10 cellular contexts compared by ENCODE assay signal in the genomic region with DNA sequence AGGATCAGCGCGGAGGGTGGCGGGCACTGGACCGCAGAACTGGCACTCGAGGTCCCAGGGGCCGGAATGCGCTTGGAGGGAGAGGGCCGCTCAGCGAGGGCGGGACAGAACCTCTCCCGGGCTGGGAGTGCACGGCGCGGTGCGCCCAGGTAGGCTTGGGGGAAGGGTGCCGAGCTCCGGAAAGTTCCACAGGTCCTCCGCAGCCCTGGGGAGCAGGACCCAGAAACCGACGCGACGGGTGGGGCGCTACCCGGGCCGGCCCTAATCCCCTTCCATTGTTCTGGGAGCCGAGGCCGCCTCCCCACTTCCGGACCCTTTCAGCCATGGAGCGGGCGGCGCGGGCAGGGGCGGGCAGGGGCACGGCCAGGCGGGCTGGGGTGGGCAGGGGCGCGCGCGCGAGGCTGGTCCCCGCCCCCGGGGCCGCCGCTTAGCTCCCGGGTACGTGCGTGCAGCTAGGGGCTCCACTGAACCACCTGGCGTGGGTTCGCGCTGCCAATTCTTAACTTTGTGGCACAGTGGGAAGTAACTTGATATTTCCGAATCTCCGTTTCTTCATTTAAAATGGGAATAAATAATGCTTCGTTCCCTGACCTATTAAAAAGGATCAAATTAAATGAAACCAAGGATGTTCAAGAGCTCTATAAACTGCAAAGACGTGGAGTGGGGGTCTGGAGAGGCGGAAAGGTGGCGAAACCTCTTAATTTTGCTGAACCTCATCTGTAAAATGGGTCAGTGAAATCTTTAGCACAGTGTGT. TPM values are rescaled to one million over a fixed set of nuclear protein-coding genes. Genes with fewer than 3 reads are reported as not detected.
A peak's percentile ranks its signal among the peaks of the same experiment; 100 is the strongest.
DNase-seq lines count a peak whose midpoint lies in the region; ATAC-seq and TF ChIP-seq lines count a peak whose summit lies in the region.
"Had no signal": no experiment of that assay in that cellular context is flagged by ENCODE, and none has a peak within 500 bp of the region (broad histone marks: within the 10 kb centered on the region; RNA-seq: fewer than 3 reads in every experiment).

No MANE protein-coding gene starts in this region.

- H3K23ac ChIP-seq in trophoblast cell (ENCODE audit: low read length): no peak overlapping the region

- H3K36me3 Mint-ChIP-seq in Calu3 (ENCODE audit: insufficient read depth, unreplicated experiment): no peaks in the 10 kb centered on the region
- H3K36me3 Mint-ChIP-seq in glutamatergic neuron (ENCODE audit: unreplicated experiment): peaks cover 11% of the 10 kb centered on the region

- no peak overlapping the region for H3K9ac ChIP-seq in trophoblast cell (ENCODE audit: low read length)

- H3K4me1 Mint-ChIP-seq in Calu3 (ENCODE audit: low read depth, unreplicated experiment): peaks cover 8% of the 10 kb centered on the region
- H3K4me1 Mint-ChIP-seq in glutamatergic neuron (ENCODE audit: low read depth, unreplicated experiment): no peaks in the 10 kb centered on the region

- H3K14ac ChIP-seq in trophoblast cell (ENCODE audit: low read length): no peak overlapping the region

- H3K27ac ChIP-seq in Peyer's patch (no peak overlapping the region), trophoblast cell (ENCODE audit: low read depth, low read length) (no peak overlapping the region)

- peak overlapping the region; percentile 39 for H4K8ac ChIP-seq in trophoblast cell (ENCODE audit: low read depth, low read length)

- DNase-seq in Calu3: no peak
- DNase-seq in Peyer's patch: no peak
- no peak for DNase-seq in glutamatergic neuron
- no peak for DNase-seq in trophoblast cell
- no peak for DNase-seq in effector CD4-positive, alpha-beta T cell
- no peak for DNase-seq in HT-29 (ENCODE audit: low spot score)
- DNase-seq in NCI-H2196 (lab: John Stamatoyannopoulos, UW; ENCODE audit: unreplicated experiment): no peak

- H3K9me3 Mint-ChIP-seq in Calu3 (ENCODE audit: low read depth, unreplicated experiment) (no peaks in the 10 kb centered on the region), glutamatergic neuron (ENCODE audit: unreplicated experiment) (peaks cover 4% of the 10 kb centered on the region)

- CTCF ChIA-PET in Calu3 (lab: Charles Lee): interaction anchor here (0.9 to 1.7 kb wide), 3 partner anchors 13 to 60 kb away, joined by 3 to 7 read pairs (median 4); no protein-coding TSS in a partner anchor

- peak overlapping the region; percentile 67 for H2AFZ ChIP-seq in trophoblast cell (ENCODE audit: insufficient read depth, low read length, poor library complexity)

- H3K4me1 ChIP-seq in Peyer's patch (peaks cover 0 to 8% (median 0%) of the 10 kb centered on the region in 4 donors), trophoblast cell (ENCODE audit: control insufficient read depth in 1 of 2, insufficient read depth in 2 of 2, low read length in 2 of 2) (peaks cover 0 to 5% of the 10 kb centered on the region in 2 experiments)

- H3K18ac ChIP-seq in trophoblast cell (ENCODE audit: low read length): no peak overlapping the region

- H2BK120ac ChIP-seq in trophoblast cell (ENCODE audit: insufficient read depth, low read length, poor library complexity): no peak overlapping the region

- no peak for ATAC-seq in HG02759 (IDR thresholded peaks at IDR 0.05; ENCODE audit: unreplicated experiment)
- ATAC-seq: activated CD4-positive, CD25-positive, alpha-beta regulatory T cell treated with anti-CD3 and anti-CD28 coated beads, Interleukin-2, amount 50 U/mL, for 24 hours; sciatic nerve had no signal

- TF ChIP-seq CTCF in Calu3 (IDR thresholded peaks at IDR 0.05; ENCODE audit: unreplicated experiment) (no peak), Peyer's patch (IDR thresholded peaks at IDR 0.05) (no peak), glutamatergic neuron (IDR thresholded peaks at IDR 0.05; ENCODE audit: partially characterized antibody, unreplicated experiment) (no peak)

- H3K4me3 Mint-ChIP-seq in Calu3 (ENCODE audit: low read depth, unreplicated experiment): peak overlapping the region; percentile 55
- peak overlapping the region; percentile 80 for H3K4me3 Mint-ChIP-seq in glutamatergic neuron (ENCODE audit: unreplicated experiment)

- peak overlapping the region; percentile 17 for H2BK12ac ChIP-seq in trophoblast cell (ENCODE audit: low read length)

- H3K27ac Mint-ChIP-seq in Calu3 (ENCODE audit: unreplicated experiment) (no peak overlapping the region), glutamatergic neuron (ENCODE audit: unreplicated experiment) (no peak overlapping the region)

- H3K4ac ChIP-seq in trophoblast cell (ENCODE audit: low read depth, low read length): no peak overlapping the region

- H3K79me2 ChIP-seq in trophoblast cell (ENCODE audit: control insufficient read depth, insufficient read depth, low read length, poor library complexity): no peaks in the 10 kb centered on the region

- no peak overlapping the region for H2BK5ac ChIP-seq in trophoblast cell (ENCODE audit: low read depth, low read length, poor library complexity)

- H2AK5ac ChIP-seq in trophoblast cell (ENCODE audit: low read length): no peak overlapping the region

- H4K91ac ChIP-seq in trophoblast cell (ENCODE audit: low read depth, low read length): no peak overlapping the region

- H3K4me2 ChIP-seq in trophoblast cell (ENCODE audit: low read length): peak overlapping the region; percentile 74

- H3K36me3 ChIP-seq in Peyer's patch: no peaks in the 10 kb centered on the region
- no peaks in the 10 kb centered on the region for H3K36me3 ChIP-seq in trophoblast cell (ENCODE audit: control insufficient read depth in 1 of 2, insufficient read depth in 2 of 2, low read length in 2 of 2)

- H3K27me3 Mint-ChIP-seq in Calu3 (ENCODE audit: unreplicated experiment) (peaks cover 96% of the 10 kb centered on the region), glutamatergic neuron (ENCODE audit: unreplicated experiment) (peaks cover 31% of the 10 kb centered on the region)

- H3K4me3 ChIP-seq in Peyer's patch: peak overlapping the region in 3 of 4 donors; percentile 6 to 46 (median 44)
- peak overlapping the region; percentile 42 for H3K4me3 ChIP-seq in trophoblast cell (ENCODE audit: low read depth, low read length)

- WGBS in trophoblast cell (ENCODE audit: extremely low coverage, insufficient coverage, insufficient read length): no CpG with 5 or more reads among the region's 56 CpGs

- no peak for TF ChIP-seq POLR2A in Peyer's patch (IDR thresholded peaks at IDR 0.05)

- H3K27me3 ChIP-seq in Peyer's patch (peaks cover 0 to 6% of the 10 kb centered on the region in 2 donors), trophoblast cell (ENCODE audit: insufficient read depth, low read length) (peaks cover 23% of the 10 kb centered on the region)

- no peaks in the 10 kb centered on the region for H3K79me1 ChIP-seq in trophoblast cell (ENCODE audit: low read length)

- H3K9me3 ChIP-seq in Peyer's patch: no peaks in the 10 kb centered on the region
- H3K9me3 ChIP-seq in trophoblast cell (ENCODE audit: insufficient read depth, low read depth, low read length): peaks cover 3% of the 10 kb centered on the region

- BruUV-seq in Calu3 (replicated peaks; lab: Mats Ljungman, UMichigan): no TSS peak

- H4K12ac ChIP-seq in trophoblast cell (ENCODE audit: low read depth, low read length): no peak overlapping the region

- intact Hi-C loops in Calu3 (cut with micrococcal nuclease; ENCODE audit: unreplicated experiment): no loop called here

RNA-seq across cellular contexts. Expression of gene LGR6, which starts 20.7 kb away (rescaled TPM):
- total RNA-seq in Calu3 (2022): not detected in 2 replicates
- total RNA-seq in Peyer's patch: 1 to 10 TPM in 3 of 4 donors, under 1 TPM in 1; 0.53 to 3.3 (median 2.3) TPM
- 0.37 TPM for total RNA-seq in glutamatergic neuron (ENCODE audit: unreplicated experiment)
- polyA plus RNA-seq in trophoblast cell (2013): 0.04 and 0.10 TPM in 2 replicates
- total RNA-seq in HT-29 (2014; rRNA removed; shearing (Covaris generic)): 0.18 and 0.42 TPM in 2 replicates

RNA-seq across cellular contexts. Expression of gene PTPN7, which starts 53.9 kb away (rescaled TPM):
- not detected in 2 replicates for total RNA-seq in Calu3 (2022)
- total RNA-seq in Peyer's patch: 10 to 100 TPM in 2 of 4 donors, 1 to 10 TPM in 2; 4.7 to 48.7 (median 7.6) TPM
- not detected for total RNA-seq in glutamatergic neuron (ENCODE audit: unreplicated experiment)
- not detected in 2 replicates for polyA plus RNA-seq in trophoblast cell (2013)
- total RNA-seq in HT-29 (2014; rRNA removed; shearing (Covaris generic)): 16.3 and 16.8 TPM in 2 replicates
